ENCODE assay signal across 11 cellular contexts in the genomic region with DNA sequence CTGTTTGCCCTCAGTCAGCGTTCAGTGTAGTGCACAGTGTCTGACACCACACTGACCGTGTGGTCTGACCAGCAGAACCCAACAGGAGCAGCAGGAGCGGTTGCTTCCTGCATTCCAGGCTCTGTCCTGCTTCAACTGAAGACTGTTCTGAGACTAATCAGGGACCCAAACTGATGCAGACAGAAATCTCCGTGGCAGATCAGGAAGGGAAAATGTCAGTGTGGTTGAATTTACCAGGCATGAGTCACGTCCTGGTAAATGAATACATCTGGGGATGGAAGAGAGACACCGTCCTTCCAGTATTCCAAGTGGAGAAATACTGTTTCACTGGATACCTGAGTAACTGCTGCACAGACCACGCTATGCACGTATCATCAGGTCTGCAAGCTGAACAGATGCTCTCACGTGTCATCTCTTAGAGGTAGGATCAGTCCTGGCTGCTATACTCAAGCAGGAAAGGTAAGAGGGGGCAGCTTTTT.
DNase-seq lines count a peak whose midpoint lies in the region; ATAC-seq and TF ChIP-seq lines count a peak whose summit lies in the region.
"Had no signal": no experiment of that assay in that cellular context is flagged by ENCODE, and none has a peak within 500 bp of the region (broad histone marks: within the 10 kb centered on the region; RNA-seq: fewer than 3 reads in every experiment).

No MANE protein-coding gene starts in this region.

- CTCF ChIA-PET in A673 (lab: Charles Lee): interaction anchor here (0.7 kb wide), 1 partner anchor 155 kb away, joined by 4 read pairs; no protein-coding TSS in a partner anchor
- CTCF ChIA-PET in activated naive CD4-positive, alpha-beta T cell treated with anti-CD3 and anti-CD28 coated beads, Interleukin-2, amount 10 ng/mL, durations not matched to agents 7 days and 5 days (lab: Charles Lee): no interaction called here

- H3K27ac Mint-ChIP-seq in activated naive CD4-positive, alpha-beta T cell treated with anti-CD3 and anti-CD28 coated beads, Interleukin-2, amount 10 ng/mL, durations not matched to agents 7 days and 5 days: no peak overlapping the region
- H3K27ac Mint-ChIP-seq: activated CD4-positive, alpha-beta T cell treated with anti-CD3 and anti-CD28 coated beads, Interleukin-2, amount 10 ng/mL, durations not matched to agents 24 days and 14 days had no signal

- TF ChIP-seq CTCF in A673 (conservative IDR thresholded peaks at IDR 0.05; ENCODE audit: low read depth, low read length) (no peak), breast epithelium (IDR thresholded peaks at IDR 0.05) (no peak)

- H3K36me3 Mint-ChIP-seq in activated naive CD4-positive, alpha-beta T cell treated with anti-CD3 and anti-CD28 coated beads, Interleukin-2, amount 10 ng/mL, durations not matched to agents 7 days and 5 days: no peaks in the 10 kb centered on the region

- DNase-seq in A673 (ENCODE audit: low spot score) (peak; percentile 49), HS-5 (ENCODE audit: low read depth) (peak; percentile 99), breast epithelium (ENCODE audit: low spot score in 2 of 2) (no peak), left kidney (ENCODE audit: low read depth, low spot score) (peak; percentile 22), NCI-H2081 (lab: John Stamatoyannopoulos, UW) (no peak), substantia nigra (lab: John Stamatoyannopoulos, UW) (no peak)
- DNase-seq in activated naive CD4-positive, alpha-beta T cell treated with anti-CD3 and anti-CD28 coated beads, Interleukin-2, amount 10 ng/mL, durations not matched to agents 7 days and 5 days: no peak
- DNase-seq: activated CD4-positive, alpha-beta T cell treated with anti-CD3 and anti-CD28 coated beads, Interleukin-2, amount 10 ng/mL, durations not matched to agents 24 days and 14 days; NCI-H1694; stimulated activated CD4-positive, alpha-beta T cell treated with anti-CD3 and anti-CD28 coated beads, Interleukin-2, amount 100 ng/mL, for 24 hours had no signal

- POLR2A ChIA-PET in A673 (lab: Charles Lee; ENCODE audit: low non-redundant PET): no interaction called here

- H3K9me3 ChIP-seq in A673 (ENCODE audit: low read depth, low read length, poor library complexity, severe bottlenecking) (no peaks in the 10 kb centered on the region), breast epithelium (no peaks in the 10 kb centered on the region)

- intact Hi-C loops in A673 (cut with micrococcal nuclease; ENCODE audit: unreplicated experiment) (no loop called here), breast epithelium (cut with DNase I; ENCODE audit: low total_unique reads) (no loop called here)

- H3K4me3 Mint-ChIP-seq in activated naive CD4-positive, alpha-beta T cell treated with anti-CD3 and anti-CD28 coated beads, Interleukin-2, amount 10 ng/mL, durations not matched to agents 7 days and 5 days: no peak overlapping the region
- H3K4me3 Mint-ChIP-seq: activated CD4-positive, alpha-beta T cell treated with anti-CD3 and anti-CD28 coated beads, Interleukin-2, amount 10 ng/mL, durations not matched to agents 24 days and 14 days had no signal

- no peaks in the 10 kb centered on the region for H3K36me3 ChIP-seq in A673 (ENCODE audit: insufficient read depth, low read length, poor library complexity, severe bottlenecking)
- no peaks in the 10 kb centered on the region for H3K36me3 ChIP-seq in breast epithelium

- no peak overlapping the region for H3K4me3 ChIP-seq in A673 (ENCODE audit: low read depth, low read length, poor library complexity, severe bottlenecking)
- H3K4me3 ChIP-seq in breast epithelium: no peak overlapping the region

- no peaks in the 10 kb centered on the region for H3K9me3 Mint-ChIP-seq in activated naive CD4-positive, alpha-beta T cell treated with anti-CD3 and anti-CD28 coated beads, Interleukin-2, amount 10 ng/mL, durations not matched to agents 7 days and 5 days
- H3K9me3 Mint-ChIP-seq: activated CD4-positive, alpha-beta T cell treated with anti-CD3 and anti-CD28 coated beads, Interleukin-2, amount 10 ng/mL, durations not matched to agents 24 days and 14 days had no signal

- TF ChIP-seq POLR2A in breast epithelium (IDR thresholded peaks at IDR 0.05): no peak

- no peaks in the 10 kb centered on the region for H3K4me1 Mint-ChIP-seq in activated naive CD4-positive, alpha-beta T cell treated with anti-CD3 and anti-CD28 coated beads, Interleukin-2, amount 10 ng/mL, durations not matched to agents 7 days and 5 days

- no peak for ATAC-seq in GM18498 (IDR thresholded peaks at IDR 0.05; ENCODE audit: unreplicated experiment)

- H3K27ac ChIP-seq in A673 (ENCODE audit: low read depth, low read length, poor library complexity, severe bottlenecking): no peak overlapping the region
- H3K27ac ChIP-seq in breast epithelium: peak overlapping the region; percentile 17 to 64
- no peak overlapping the region for H3K27ac ChIP-seq in substantia nigra (ENCODE audit: low read depth, low read length, poor library complexity, severe bottlenecking)

- no TSS peak for BruUV-seq in A673 (replicated peaks; lab: Mats Ljungman, UMichigan)

- H3K4me1 ChIP-seq in A673 (ENCODE audit: insufficient read depth, low read length, poor library complexity, severe bottlenecking) (no peaks in the 10 kb centered on the region), breast epithelium (no peaks in the 10 kb centered on the region)

- H3K27me3 ChIP-seq in A673 (replicated peaks; ENCODE audit: insufficient read depth, low read depth, low read length, poor library complexity) (no peaks in the 10 kb centered on the region), breast epithelium (no peaks in the 10 kb centered on the region)

- no peaks in the 10 kb centered on the region for H3K27me3 Mint-ChIP-seq in activated naive CD4-positive, alpha-beta T cell treated with anti-CD3 and anti-CD28 coated beads, Interleukin-2, amount 10 ng/mL, durations not matched to agents 7 days and 5 days
- H3K27me3 Mint-ChIP-seq: activated CD4-positive, alpha-beta T cell treated with anti-CD3 and anti-CD28 coated beads, Interleukin-2, amount 10 ng/mL, durations not matched to agents 24 days and 14 days had no signal

Comparison
In these comparisons a context has a peak if more than half of its experiments do, and no peak if none do; other contexts are left out.
1. DNase-seq: peak in A673 (single experiment), HS-5 (single experiment) and left kidney (single experiment); none in breast epithelium (0 of 2), NCI-H2081 (0 of 2), substantia nigra (0 of 49) and activated naive CD4-positive, alpha-beta T cell treated with anti-CD3 and anti-CD28 coated beads, Interleukin-2, amount 10 ng/mL, durations not matched to agents 7 days and 5 days (single experiment).
2. H3K27ac ChIP-seq: peak in breast epithelium (2 of 2); none in A673 (single experiment) and substantia nigra (single experiment).